9 cellular contexts compared by ENCODE assay signal in the genomic region with DNA sequence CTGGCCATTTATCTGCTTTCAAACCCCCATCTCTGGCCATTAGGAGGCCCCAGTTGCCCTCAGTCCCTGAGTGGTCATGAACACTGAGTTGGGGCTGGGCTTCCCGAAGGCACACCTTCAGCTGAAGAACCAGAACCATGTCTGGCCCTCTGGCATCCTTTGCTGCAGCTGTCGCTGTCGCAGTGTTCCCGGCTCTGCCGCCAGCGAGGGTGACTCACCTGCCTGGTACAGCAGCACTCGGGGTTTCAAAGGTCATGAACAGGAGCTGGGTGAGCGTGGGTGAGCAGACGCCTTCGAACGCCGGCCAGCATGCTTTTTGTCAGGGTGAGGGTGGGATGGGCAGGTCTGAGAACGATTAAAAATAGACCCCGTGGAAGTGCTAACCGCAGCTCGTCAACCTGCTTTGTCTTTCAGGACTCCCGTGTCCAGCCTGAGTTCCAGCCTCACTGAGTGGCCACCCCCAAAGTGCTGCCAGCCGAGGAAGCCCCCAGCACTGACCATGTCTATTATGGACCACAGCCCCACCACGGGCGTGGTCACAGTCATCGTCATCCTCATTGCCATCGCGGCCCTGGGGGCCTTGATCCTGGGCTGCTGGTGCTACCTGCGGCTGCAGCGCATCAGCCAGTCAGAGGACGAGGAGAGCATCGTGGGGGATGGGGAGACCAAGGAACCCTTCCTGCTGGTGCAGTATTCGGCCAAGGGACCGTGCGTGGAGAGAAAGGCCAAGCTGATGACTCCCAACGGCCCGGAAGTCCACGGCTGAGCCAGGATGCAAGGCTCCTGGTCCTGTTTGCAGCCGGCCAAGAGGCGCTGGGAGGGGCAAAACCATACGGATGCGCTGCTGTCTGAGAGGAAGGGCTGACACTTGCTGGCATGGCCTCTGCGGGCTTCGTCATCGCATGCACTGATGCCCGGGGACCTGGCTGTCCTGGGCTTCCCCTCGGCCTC. TPM values are rescaled to one million over a fixed set of nuclear protein-coding genes. Genes with fewer than 3 reads are reported as not detected.
DNase-seq lines count a peak whose midpoint lies in the region; TF ChIP-seq lines count a peak whose summit lies in the region.
"Had no signal": no experiment of that assay in that cellular context is flagged by ENCODE, and none has a peak within 500 bp of the region (broad histone marks: within the 10 kb centered on the region; RNA-seq: fewer than 3 reads in every experiment).

No MANE protein-coding gene starts in this region.

- intact Hi-C loops in A673 (cut with micrococcal nuclease; ENCODE audit: unreplicated experiment), result no loop called here
- intact Hi-C loops in uterus (cut with DNase I; ENCODE audit: low total_unique reads), result no loop called here

- H3K27me3 Mint-ChIP-seq in osteocyte (ENCODE audit: unreplicated experiment), result no peaks in the 10 kb centered on the region

- no peaks in the 10 kb centered on the region for H3K9me3 Mint-ChIP-seq in osteocyte (ENCODE audit: unreplicated experiment)

- H3K56ac ChIP-seq in mesendoderm (ENCODE audit: low read length), result no peak overlapping the region

- H3K27ac ChIP-seq in BLaER1 treated with 17β-estradiol and CSF1 and Interleukin-3, amounts not matched to agents 10 nM and 100 nM, result peak overlapping the region in 3 of 11 experiments; percentile 70 to 85 (median 79); a peak in 3 of 22 replicates
- H3K27ac ChIP-seq in mesendoderm (ENCODE audit: low read depth, low read length), result no peak overlapping the region
- H3K27ac ChIP-seq in A673 (ENCODE audit: low read depth, low read length, poor library complexity, severe bottlenecking), result no peak overlapping the region
- H3K27ac ChIP-seq in uterus, result no peak overlapping the region

- H3K9ac ChIP-seq in BLaER1 treated with 17β-estradiol and CSF1 and Interleukin-3, amounts not matched to agents 10 nM and 100 nM, result peak overlapping the region in 7 of 11 experiments; percentile 1 to 74 (median 59); a peak in 7 of 22 replicates
- no peak overlapping the region for H3K9ac ChIP-seq in mesendoderm (ENCODE audit: low read length)

- H3K4me2 ChIP-seq in BLaER1 treated with 17β-estradiol and CSF1 and Interleukin-3, amounts not matched to agents 10 nM and 100 nM, result peak overlapping the region; percentile 84 to 99 (median 96)
- H3K4me2 ChIP-seq in mesendoderm (ENCODE audit: low read length), result no peak overlapping the region

- CTCF ChIA-PET in A673 (lab: Charles Lee), result interaction anchor here (0.7 kb wide), 1 partner anchor 144 kb away, joined by 4 read pairs; no protein-coding TSS in a partner anchor

- TF ChIP-seq CTCF in A673 (conservative IDR thresholded peaks at IDR 0.05; ENCODE audit: low read depth, low read length) (no peak), osteocyte (IDR thresholded peaks at IDR 0.05) (no peak), uterus (IDR thresholded peaks at IDR 0.05) (no peak)

- H3K23ac ChIP-seq in mesendoderm (ENCODE audit: low read length), result no peak overlapping the region

- H3K27me3 ChIP-seq in BLaER1 treated with 17β-estradiol and CSF1 and Interleukin-3, amounts not matched to agents 10 nM and 100 nM, result no peaks in the 10 kb centered on the region
- no peaks in the 10 kb centered on the region for H3K27me3 ChIP-seq in mesendoderm (ENCODE audit: insufficient read depth, low read length, poor library complexity)
- no peaks in the 10 kb centered on the region for H3K27me3 ChIP-seq in A673 (replicated peaks; ENCODE audit: insufficient read depth, low read depth, low read length, poor library complexity)
- H3K27me3 ChIP-seq in uterus, result no peaks in the 10 kb centered on the region

- no peak overlapping the region for H4K8ac ChIP-seq in mesendoderm (ENCODE audit: low read depth, low read length)

- no peak overlapping the region for H2BK5ac ChIP-seq in mesendoderm (ENCODE audit: low read length)

- no peak overlapping the region for H2AK5ac ChIP-seq in mesendoderm (ENCODE audit: low read length)

- H3K36me3 ChIP-seq in BLaER1 treated with 17β-estradiol and CSF1 and Interleukin-3, amounts not matched to agents 10 nM and 100 nM, result peaks cover 45 to 76% (median 55%) of the 10 kb centered on the region in 11 experiments
- H3K36me3 ChIP-seq in mesendoderm (ENCODE audit: control insufficient read depth, insufficient read depth, low read length) (peaks cover 14% of the 10 kb centered on the region), A673 (ENCODE audit: insufficient read depth, low read length, poor library complexity, severe bottlenecking) (peaks cover 28% of the 10 kb centered on the region), uterus (no peaks in the 10 kb centered on the region)

- H2BK120ac ChIP-seq in mesendoderm (ENCODE audit: low read depth, low read length), result no peak overlapping the region

- H3K79me2 ChIP-seq in mesendoderm (ENCODE audit: control insufficient read depth, insufficient read depth, low read length), result peaks cover 32% of the 10 kb centered on the region

- H4K5ac ChIP-seq in mesendoderm (ENCODE audit: low read length), result no peak overlapping the region

- no peaks in the 10 kb centered on the region for H3K9me3 ChIP-seq in BLaER1 treated with 17β-estradiol and CSF1 and Interleukin-3, amounts not matched to agents 10 nM and 100 nM (replicated peaks in 1 of 11)
- no peaks in the 10 kb centered on the region for H3K9me3 ChIP-seq in A673 (ENCODE audit: low read depth, low read length, poor library complexity, severe bottlenecking)
- H3K9me3 ChIP-seq in uterus, result no peaks in the 10 kb centered on the region

- no peak overlapping the region for H3K18ac ChIP-seq in mesendoderm (ENCODE audit: low read length)

- no CpG with 5 or more reads among the region's 42 CpGs for WGBS in mesendoderm (ENCODE audit: extremely low coverage, insufficient coverage, low lambda C conversion rate)

- peaks cover 23% of the 10 kb centered on the region for H3K4me1 Mint-ChIP-seq in osteocyte (ENCODE audit: unreplicated experiment)

- no peak overlapping the region for H3K4me3 Mint-ChIP-seq in osteocyte (ENCODE audit: unreplicated experiment)

- H2BK15ac ChIP-seq in mesendoderm (replicated peaks; ENCODE audit: low read depth), result no peak overlapping the region

- DNase-seq in HT-29 (ENCODE audit: low spot score) (peak; percentile 91), astrocyte of the hippocampus (ENCODE audit: low read depth, low spot score) (peak; percentile 39), mesendoderm (peak; percentile 66), A673 (ENCODE audit: low spot score) (no peak), KG1 (lab: John Stamatoyannopoulos, UW) (no peak), osteocyte (ENCODE audit: extremely low spot score, unreplicated experiment) (no peak), uterus (no peak)
- DNase-seq: NCI-H526 treated with DMSO at 0.1 percent for 48 hours had no signal

- no peak overlapping the region for H3K4me3 ChIP-seq in BLaER1 treated with 17β-estradiol and CSF1 and Interleukin-3, amounts not matched to agents 10 nM and 100 nM
- H3K4me3 ChIP-seq in mesendoderm (ENCODE audit: low read length) (no peak overlapping the region), A673 (ENCODE audit: low read depth, low read length, poor library complexity, severe bottlenecking) (no peak overlapping the region), uterus (no peak overlapping the region)

- H3K4me1 ChIP-seq in BLaER1 treated with 17β-estradiol and CSF1 and Interleukin-3, amounts not matched to agents 10 nM and 100 nM, result peaks cover 98 to 100% (median 100%) of the 10 kb centered on the region in 10 experiments
- no peaks in the 10 kb centered on the region for H3K4me1 ChIP-seq in mesendoderm (ENCODE audit: control insufficient read depth, low read depth, low read length)
- H3K4me1 ChIP-seq in A673 (ENCODE audit: insufficient read depth, low read length, poor library complexity, severe bottlenecking), result no peaks in the 10 kb centered on the region
- peaks cover 0 to 9% of the 10 kb centered on the region in 2 donors for H3K4me1 ChIP-seq in uterus

- TF ChIP-seq POLR2A in uterus (IDR thresholded peaks at IDR 0.05), result no peak

- peaks cover 25% of the 10 kb centered on the region for H3K36me3 Mint-ChIP-seq in osteocyte (ENCODE audit: unreplicated experiment)

- peaks cover 86 to 100% (median 98%) of the 10 kb centered on the region in 11 experiments for H4K20me1 ChIP-seq in BLaER1 treated with 17β-estradiol and CSF1 and Interleukin-3, amounts not matched to agents 10 nM and 100 nM

- H3K79me1 ChIP-seq in mesendoderm (ENCODE audit: low read length), result peaks cover 23% of the 10 kb centered on the region

- POLR2A ChIA-PET in A673 (lab: Charles Lee; ENCODE audit: low non-redundant PET), result no interaction called here

- H3K27ac Mint-ChIP-seq in osteocyte (ENCODE audit: unreplicated experiment), result no peak overlapping the region

- H3K4ac ChIP-seq in mesendoderm (ENCODE audit: low read depth, low read length), result no peak overlapping the region

- no TSS peak for BruUV-seq in A673 (replicated peaks; lab: Mats Ljungman, UMichigan)

RNA-seq across cellular contexts. Expression of gene SNN, which starts 7.6 kb away (rescaled TPM):
- total RNA-seq in HT-29 (2014; rRNA removed; shearing (Covaris generic)), result 13.3 and 13.4 TPM in 2 replicates
- polyA plus RNA-seq in mesendoderm (2013, experiment 1 of 2), result 30.3 TPM
- 30.0 TPM for polyA plus RNA-seq in mesendoderm (2013, experiment 2 of 2)
- 13.0 and 14.6 TPM in 2 replicates for total RNA-seq in A673 (2021)
- total RNA-seq in osteocyte, result 23.4 and 24.0 TPM in 2 replicates
- 10 to 100 TPM in 3 of 4 donors, 1 to 10 TPM in 1; 4.1 to 30.1 (median 23.0) TPM for total RNA-seq in uterus

Comparison
In these comparisons a context has a peak if more than half of its experiments do, and no peak if none do; other contexts are left out.
1. DNase-seq: peak in HT-29 (single experiment), astrocyte of the hippocampus (single experiment) and mesendoderm (single experiment); none in A673 (single experiment), KG1 (single experiment), osteocyte (single experiment) and uterus (0 of 2).